Comparison of ENCODE assay signal across 10 cellular contexts in the genomic region with DNA sequence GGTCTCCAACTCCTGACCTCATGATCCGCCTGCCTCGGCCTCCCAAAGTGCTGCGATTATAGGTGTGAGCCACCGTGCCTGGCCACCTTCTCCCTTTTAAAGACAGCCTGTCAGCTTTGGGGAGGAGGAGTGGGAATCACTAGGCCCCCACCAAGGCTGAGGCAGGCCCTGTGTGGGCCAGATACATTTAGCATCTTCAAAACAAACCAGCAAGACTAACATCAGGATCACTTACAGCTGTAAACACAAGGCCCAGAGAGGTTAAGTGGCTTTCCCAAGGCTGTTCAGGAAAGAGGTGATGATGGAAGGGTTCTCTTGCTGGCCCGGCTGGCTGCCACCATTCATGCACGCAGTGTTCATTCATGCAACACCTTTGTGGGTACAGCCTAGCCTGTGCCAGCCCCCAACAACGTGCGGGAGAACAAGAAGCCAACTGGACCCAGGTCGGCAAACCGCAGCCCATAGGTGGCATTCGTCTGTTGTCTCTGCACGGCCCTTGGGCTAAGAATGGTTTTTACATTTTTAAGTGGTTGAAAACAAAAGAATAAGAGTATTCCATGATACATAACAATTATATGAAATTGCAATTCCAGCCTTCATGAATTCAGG. TPM values are rescaled to one million over a fixed set of nuclear protein-coding genes. Genes with fewer than 3 reads are reported as not detected.
DNase-seq lines count a peak whose midpoint lies in the region; ATAC-seq, FAIRE-seq and TF ChIP-seq lines count a peak whose summit lies in the region.
"Had no signal": no experiment of that assay in that cellular context is flagged by ENCODE, and none has a peak within 500 bp of the region (broad histone marks: within the 10 kb centered on the region; RNA-seq: fewer than 3 reads in every experiment).

No MANE protein-coding gene starts in this region.

- no peak for DNase-seq in activated T-cell treated with anti-CD3 and anti-CD28 coated beads, Interleukin-2, amount 50 U/mL, for 24 hours
- DNase-seq in activated T-cell treated with anti-CD3 and anti-CD28 coated beads, Interleukin-2, amount 50 U/mL, for 1 hour: no peak
- DNase-seq in SJCRH30: no peak
- DNase-seq in fibroblast of lung (ENCODE audit: low read depth in 2 of 2): no peak
- DNase-seq in suprapubic skin (ENCODE audit: low spot score in 2 of 2): no peak
- DNase-seq in pons (ENCODE audit: low spot score): no peak
- DNase-seq in GM12892 (ENCODE audit: insufficient read length): no peak
- DNase-seq: GF-D8 had no signal

- H3K4me1 Mint-ChIP-seq in activated T-cell treated with anti-CD3 and anti-CD28 coated beads, Interleukin-2, amount 50 U/mL, for 24 hours (ENCODE audit: low read depth): peaks cover 56% of the 10 kb centered on the region

- peaks cover 6% of the 10 kb centered on the region for H3K36me3 Mint-ChIP-seq in activated T-cell treated with anti-CD3 and anti-CD28 coated beads, Interleukin-2, amount 50 U/mL, for 24 hours (ENCODE audit: low read depth)

- no peaks in the 10 kb centered on the region for H3K9me3 ChIP-seq in SJCRH30 (replicated peaks)
- no peaks in the 10 kb centered on the region for H3K9me3 ChIP-seq in fibroblast of lung (ENCODE audit: control insufficient read depth, insufficient read depth, low read depth, low read length)
- H3K9me3 ChIP-seq in suprapubic skin: no peaks in the 10 kb centered on the region

- no peak overlapping the region for H3K4me2 ChIP-seq in fibroblast of lung (ENCODE audit: extremely low read depth, insufficient read depth, low read length)

- H3K4me3 ChIP-seq in SJCRH30: no peak overlapping the region
- no peak overlapping the region for H3K4me3 ChIP-seq in fibroblast of lung (replicated peaks in 1 of 4; ENCODE audit: control extremely low read depth in 1 of 4, insufficient read depth in 1 of 4, low read depth in 3 of 4, low read length in 4 of 4)
- H3K4me3 ChIP-seq in suprapubic skin: no peak overlapping the region

- TF ChIP-seq POLR2A in suprapubic skin (IDR thresholded peaks at IDR 0.05) (no peak), GM12892 (IDR thresholded peaks at IDR 0.05; ENCODE audit: low read depth, low read length) (no peak)

- TF ChIP-seq EP300 in suprapubic skin (IDR thresholded peaks at IDR 0.05): no peak

- no peak for ATAC-seq in esophagus mucosa

- H3K36me3 ChIP-seq in SJCRH30 (no peaks in the 10 kb centered on the region), fibroblast of lung (ENCODE audit: control insufficient read depth, insufficient read depth, low read length) (no peaks in the 10 kb centered on the region), suprapubic skin (no peaks in the 10 kb centered on the region)

- H3K4me3 Mint-ChIP-seq in activated T-cell treated with anti-CD3 and anti-CD28 coated beads, Interleukin-2, amount 50 U/mL, for 24 hours: peak overlapping the region; percentile 84

- H3K4me1 ChIP-seq in SJCRH30 (peaks cover 23% of the 10 kb centered on the region), fibroblast of lung (ENCODE audit: control insufficient read depth, extremely low read depth, insufficient read depth, low read length) (peaks cover 23% of the 10 kb centered on the region), suprapubic skin (peaks cover 48% of the 10 kb centered on the region)

- peak overlapping the region; percentile 98 for H3K27ac Mint-ChIP-seq in activated T-cell treated with anti-CD3 and anti-CD28 coated beads, Interleukin-2, amount 50 U/mL, for 24 hours

- TF ChIP-seq CTCF in fibroblast of lung (conservative IDR thresholded peaks at IDR 0.05 in 1 of 2, IDR thresholded peaks at IDR 0.05 in 1 of 2; ENCODE audit: low read depth in 1 of 2, low read length in 2 of 2): no peak
- no peak for TF ChIP-seq CTCF in suprapubic skin (IDR thresholded peaks at IDR 0.05)

- H3K27me3 ChIP-seq in SJCRH30 (no peaks in the 10 kb centered on the region), fibroblast of lung (ENCODE audit: control insufficient read depth, insufficient read depth, low read length) (no peaks in the 10 kb centered on the region), suprapubic skin (no peaks in the 10 kb centered on the region)

- no peaks in the 10 kb centered on the region for H3K27me3 Mint-ChIP-seq in activated T-cell treated with anti-CD3 and anti-CD28 coated beads, Interleukin-2, amount 50 U/mL, for 24 hours

- no peak overlapping the region for H3K9ac ChIP-seq in fibroblast of lung (ENCODE audit: insufficient read depth, low read length)

- H3K27ac ChIP-seq in SJCRH30: peak overlapping the region; percentile 56; the same call in 1 of the 2 replicates
- H3K27ac ChIP-seq in fibroblast of lung (ENCODE audit: insufficient read depth, low read length): peak overlapping the region; percentile 75
- peak overlapping the region; percentile 90 for H3K27ac ChIP-seq in suprapubic skin

- WGBS in suprapubic skin: 83% methylated on average over 9 of the region's 12 CpGs

- no peak for FAIRE-seq in GM12892 (lab: Jason Lieb, UNC)
- FAIRE-seq: bronchial epithelial cell had no signal

- H3K9me3 Mint-ChIP-seq in activated T-cell treated with anti-CD3 and anti-CD28 coated beads, Interleukin-2, amount 50 U/mL, for 24 hours: no peaks in the 10 kb centered on the region

- H3K79me2 ChIP-seq in fibroblast of lung (ENCODE audit: control insufficient read depth, insufficient read depth, low read length): no peaks in the 10 kb centered on the region

- H4K20me1 ChIP-seq in fibroblast of lung (ENCODE audit: control insufficient read depth, extremely low read depth, insufficient read depth, low read length): no peaks in the 10 kb centered on the region

- H2AFZ ChIP-seq in fibroblast of lung (ENCODE audit: low read length): peak overlapping the region; percentile 14

RNA-seq across cellular contexts. Expression of a gene that starts 23.0 kb away (rescaled TPM):
- total RNA-seq in SJCRH30 (2014; rRNA removed; shearing (Covaris generic)): 30.2 and 31.7 TPM in 2 replicates
- total RNA-seq in fibroblast of lung (21.1 and 26.4 TPM in 2 replicates), suprapubic skin (100 to 1,000 TPM; 154 to 377 (median 214) TPM), esophagus mucosa (97.7 TPM)
- polyA plus RNA-seq in fibroblast of lung: 16.5 and 99.6 TPM in 2 replicates
- polyA plus RNA-seq in fibroblast of lung (2012): 30.8 and 154 TPM in 2 replicates
- 9.2 and 22.2 TPM in 2 replicates for polyA minus RNA-seq in fibroblast of lung (ENCODE audit: low replicate concordance)
- 33.5 TPM for polyA plus RNA-seq in GM12892 (2012; ENCODE audit: missing spikeins)

RNA-seq across cellular contexts. Expression of a gene that starts 23.1 kb away (rescaled TPM):
- 58.5 and 70.7 TPM in 2 replicates for total RNA-seq in SJCRH30 (2014; rRNA removed; shearing (Covaris generic))
- total RNA-seq in fibroblast of lung: 69.2 and 78.1 TPM in 2 replicates
- polyA plus RNA-seq in fibroblast of lung: 48.9 and 54.3 TPM in 2 replicates
- polyA plus RNA-seq in fibroblast of lung (2012): 61.8 and 73.6 TPM in 2 replicates
- 68.6 and 178 TPM in 2 replicates for polyA minus RNA-seq in fibroblast of lung (ENCODE audit: low replicate concordance)
- total RNA-seq in suprapubic skin: 100 to 1,000 TPM in 1 of 4 donors, 10 to 100 TPM in 3; 71.9 to 110 (median 82.2) TPM
- total RNA-seq in esophagus mucosa: 46.0 TPM
- 31.0 TPM for polyA plus RNA-seq in GM12892 (2012; ENCODE audit: missing spikeins)

RNA-seq across cellular contexts. Expression of a gene that starts 55.2 kb away (rescaled TPM):
- 103 and 105 TPM in 2 replicates for total RNA-seq in SJCRH30 (2014; rRNA removed; shearing (Covaris generic))
- total RNA-seq in fibroblast of lung (24.7 and 31.9 TPM in 2 replicates), suprapubic skin (10 to 100 TPM; 13.4 to 47.6 (median 35.3) TPM), esophagus mucosa (40.0 TPM)
- 33.5 and 64.7 TPM in 2 replicates for polyA plus RNA-seq in fibroblast of lung
- polyA plus RNA-seq in fibroblast of lung (2012): 38.6 and 61.6 TPM in 2 replicates
- polyA minus RNA-seq in fibroblast of lung (ENCODE audit: low replicate concordance): 78.1 and 116 TPM in 2 replicates
- 8.5 TPM for polyA plus RNA-seq in GM12892 (2012; ENCODE audit: missing spikeins)

RNA-seq across cellular contexts. Expression of a gene that starts 56.7 kb away (rescaled TPM):
- total RNA-seq in SJCRH30 (2014; rRNA removed; shearing (Covaris generic)): 54.1 and 59.0 TPM in 2 replicates
- total RNA-seq in fibroblast of lung: 20.3 and 21.8 TPM in 2 replicates
- polyA plus RNA-seq in fibroblast of lung: 12.2 and 17.9 TPM in 2 replicates
- polyA plus RNA-seq in fibroblast of lung (2012): 12.4 and 24.1 TPM in 2 replicates
- 24.9 and 36.2 TPM in 2 replicates for polyA minus RNA-seq in fibroblast of lung (ENCODE audit: low replicate concordance)
- total RNA-seq in suprapubic skin: 10 to 100 TPM; 35.1 to 46.2 (median 40.6) TPM
- 23.8 TPM for total RNA-seq in esophagus mucosa
- 39.1 TPM for polyA plus RNA-seq in GM12892 (2012; ENCODE audit: missing spikeins)
